In genomic region chr1:24828887-24829192, GRCh38 we compare ENCODE assay signal across 15 cellular contexts.
A peak's percentile ranks its signal among the peaks of the same experiment; 100 is the strongest.
DNase-seq lines count a peak whose midpoint lies in the region; ATAC-seq, FAIRE-seq and TF ChIP-seq lines count a peak whose summit lies in the region.
"Had no signal": no experiment of that assay in that cellular context is flagged by ENCODE, and none has a peak within 500 bp of the region (broad histone marks: within the 10 kb centered on the region; RNA-seq: fewer than 3 reads in every experiment).

No MANE protein-coding gene starts in this region.

- no peak overlapping the region for H3K4ac ChIP-seq in IMR-90 (ENCODE audit: low read depth, low read length)

- no peak overlapping the region for H2AFZ ChIP-seq in IMR-90 (replicated peaks; ENCODE audit: low read length, poor library complexity)

- no peak overlapping the region for H3K14ac ChIP-seq in IMR-90 (replicated peaks; ENCODE audit: low read depth, low read length)

- no peak for ATAC-seq in IMR-90 (ENCODE audit: low read depth)
- no peak for ATAC-seq in memory B cell (ENCODE audit: low read depth)
- ATAC-seq in stimulated activated naive CD8-positive, alpha-beta T cell treated with anti-CD3 and anti-CD28 coated beads, Interleukin-15, Interleukin-2, amounts not matched to agents 100 U/mL and 50 U/mL, for 24 hours, result no peak
- ATAC-seq in HG03354 (IDR thresholded peaks at IDR 0.05; ENCODE audit: poor library complexity, severe bottlenecking, unreplicated experiment), result no peak
- no peak for ATAC-seq in naive thymus-derived CD4-positive, alpha-beta T cell
- ATAC-seq: left cardiac atrium had no signal

- no peaks in the 10 kb centered on the region for H3K9me3 Mint-ChIP-seq in memory B cell
- H3K9me3 Mint-ChIP-seq in naive thymus-derived CD4-positive, alpha-beta T cell, result no peaks in the 10 kb centered on the region

- H3K18ac ChIP-seq in IMR-90 (ENCODE audit: low read depth, low read length), result no peak overlapping the region

- no TSS peak for BruUV-seq in IMR-90 (replicated peaks; lab: Mats Ljungman, UMichigan)

- H2BK120ac ChIP-seq in IMR-90 (ENCODE audit: low read depth, low read length), result no peak overlapping the region

- H3K4me1 ChIP-seq in BLaER1 (peaks cover 45% of the 10 kb centered on the region), IMR-90 (ENCODE audit: control insufficient read depth, insufficient read depth, low read length) (peaks cover 18% of the 10 kb centered on the region), small intestine (ENCODE audit: control insufficient read depth in 2 of 2, insufficient read depth in 1 of 2, low read depth in 1 of 2, low read length in 1 of 2) (no peaks in the 10 kb centered on the region)
- H3K4me1 ChIP-seq in naive thymus-derived CD4-positive, alpha-beta T cell (ENCODE audit: control insufficient read depth in 2 of 2, insufficient read depth in 2 of 2, low read length in 2 of 2), result no peaks in the 10 kb centered on the region

- peak overlapping the region; percentile 56; the same call in 1 of the 2 replicates for H3K23ac ChIP-seq in IMR-90 (ENCODE audit: low read depth, low read length)

- no peak overlapping the region for H3K4me3 Mint-ChIP-seq in memory B cell
- no peak overlapping the region for H3K4me3 Mint-ChIP-seq in naive thymus-derived CD4-positive, alpha-beta T cell

- peaks cover 11% of the 10 kb centered on the region for H3K9me1 ChIP-seq in IMR-90 (ENCODE audit: insufficient read depth, low read length)

- H3K4me3 ChIP-seq in BLaER1, result no peak overlapping the region
- H3K4me3 ChIP-seq in IMR-90 (ENCODE audit: insufficient read depth, low read depth, low read length), result no peak overlapping the region
- H3K4me3 ChIP-seq in naive thymus-derived CD4-positive, alpha-beta T cell (ENCODE audit: low read length), result no peak overlapping the region
- H3K4me3 ChIP-seq in small intestine (ENCODE audit: low read depth in 1 of 2, low read length in 2 of 2), result no peak overlapping the region

- H4K5ac ChIP-seq in IMR-90 (ENCODE audit: low read depth, low read length), result no peak overlapping the region

- TF ChIP-seq POLR2A in IMR-90 (IDR thresholded peaks at IDR 0.05; ENCODE audit: low read depth, low read length), result no peak

- H3K9me3 ChIP-seq in BLaER1 (no peaks in the 10 kb centered on the region), IMR-90 (ENCODE audit: control insufficient read depth, insufficient read depth, low read length) (no peaks in the 10 kb centered on the region), small intestine (ENCODE audit: control insufficient read depth, low read depth) (no peaks in the 10 kb centered on the region)
- H3K9me3 ChIP-seq in naive thymus-derived CD4-positive, alpha-beta T cell (ENCODE audit: control insufficient read depth in 2 of 3, low read length in 3 of 3), result no peaks in the 10 kb centered on the region

- H3K4me1 Mint-ChIP-seq in memory B cell, result peaks cover 31% of the 10 kb centered on the region
- peaks cover 0 to 7% (median 0%) of the 10 kb centered on the region in 7 donors for H3K4me1 Mint-ChIP-seq in naive thymus-derived CD4-positive, alpha-beta T cell

- H3K79me1 ChIP-seq in IMR-90 (ENCODE audit: low read depth in 1 of 2, low read length in 2 of 2), result peaks cover 0 to 39% of the 10 kb centered on the region in 2 experiments; a peak in 2 of 4 replicates

- dilution Hi-C loops in IMR-90 (cut with HindIII; ENCODE audit: low sequenced_read_pairs, unreplicated experiment), result no loop called here

- no peak overlapping the region for H4K91ac ChIP-seq in IMR-90 (ENCODE audit: insufficient read depth, low read depth, low read length)

- H3K27me3 Mint-ChIP-seq in memory B cell, result no peaks in the 10 kb centered on the region
- H3K27me3 Mint-ChIP-seq in naive thymus-derived CD4-positive, alpha-beta T cell, result peaks cover 0 to 5% (median 0%) of the 10 kb centered on the region in 5 donors

- POLR2A ChIA-PET in IMR-90 (lab: Charles Lee; ENCODE audit: unreplicated experiment), result no interaction called here
- POLR2A ChIA-PET in naive thymus-derived CD4-positive, alpha-beta T cell (lab: Charles Lee), result interaction anchor here (0.5 kb wide), 1 partner anchor 13 kb away, joined by 4 read pairs; no protein-coding TSS in a partner anchor

- H3K36me3 Mint-ChIP-seq in memory B cell, result peaks cover 3% of the 10 kb centered on the region
- H3K36me3 Mint-ChIP-seq in naive thymus-derived CD4-positive, alpha-beta T cell, result no peaks in the 10 kb centered on the region

- no peak overlapping the region for H3K56ac ChIP-seq in IMR-90 (ENCODE audit: extremely low read depth, insufficient read depth, low read length)

- H3K9ac ChIP-seq in BLaER1 (no peak overlapping the region), IMR-90 (ENCODE audit: low read depth, low read length) (no peak overlapping the region)

- no peak for DNase-seq in IMR-90
- peak; percentile 85 for DNase-seq in NCI-H748 (lab: John Stamatoyannopoulos, UW; ENCODE audit: unreplicated experiment)
- no peak for DNase-seq in memory B cell (ENCODE audit: low spot score in 2 of 2)
- no peak for DNase-seq in stimulated activated naive CD8-positive, alpha-beta T cell treated with anti-CD3 and anti-CD28 coated beads, Interleukin-15, Interleukin-2, amounts not matched to agents 100 U/mL and 50 U/mL, for 24 hours
- DNase-seq in naive thymus-derived CD4-positive, alpha-beta T cell, result no peak
- DNase-seq in small intestine, result no peak
- DNase-seq: amniotic stem cell; effector CD8-positive, alpha-beta T cell; KBM-7; left cardiac atrium; NCI-H526; SIG-M5 had no signal

- peaks cover 81% of the 10 kb centered on the region for H4K20me1 ChIP-seq in BLaER1
- H4K20me1 ChIP-seq in IMR-90 (ENCODE audit: insufficient read depth, low read length), result peaks cover 78% of the 10 kb centered on the region

- in situ Hi-C loops in IMR-90 (cut with MboI; ENCODE audit: low sequenced_read_pairs), result no loop called here

- no peak overlapping the region for H2BK20ac ChIP-seq in IMR-90 (ENCODE audit: low read depth, low read length)

- no peaks in the 10 kb centered on the region for H3K27me3 ChIP-seq in BLaER1
- no peaks in the 10 kb centered on the region for H3K27me3 ChIP-seq in IMR-90 (ENCODE audit: control insufficient read depth, insufficient read depth, low read length)
- no peaks in the 10 kb centered on the region for H3K27me3 ChIP-seq in naive thymus-derived CD4-positive, alpha-beta T cell (ENCODE audit: control insufficient read depth in 2 of 2, insufficient read depth in 2 of 2, low read length in 2 of 2)
- H3K27me3 ChIP-seq in small intestine (ENCODE audit: control insufficient read depth in 2 of 2, insufficient read depth in 2 of 2, low read length in 2 of 2), result no peaks in the 10 kb centered on the region

- H3K27ac Mint-ChIP-seq in memory B cell, result peak overlapping the region; percentile 50
- H3K27ac Mint-ChIP-seq in naive thymus-derived CD4-positive, alpha-beta T cell, result no peak overlapping the region

- TF ChIP-seq RAD21 in IMR-90 (IDR thresholded peaks at IDR 0.05; ENCODE audit: low read length), result no peak

- TF ChIP-seq CTCF in IMR-90 (conservative IDR thresholded peaks at IDR 0.05; ENCODE audit: low read depth, low read length), result no peak

- no peak overlapping the region for H3K27ac ChIP-seq in BLaER1
- H3K27ac ChIP-seq in IMR-90 (ENCODE audit: insufficient read depth, low read length), result no peak overlapping the region
- no peak overlapping the region for H3K27ac ChIP-seq in naive thymus-derived CD4-positive, alpha-beta T cell (ENCODE audit: low read depth, low read length)
- H3K27ac ChIP-seq in small intestine (ENCODE audit: low read depth in 1 of 2, low read length in 1 of 2), result no peak overlapping the region
- H3K27ac ChIP-seq: VCaP had no signal

- no CpG with 5 or more reads among the region's 2 CpGs for WGBS in IMR-90 (ENCODE audit: extremely low coverage in 2 of 2, insufficient read length in 1 of 2), 2 experiments
- WGBS in small intestine, 3 donors, result 62 to 71% (median 68%) methylated on average over 2 of the region's 2 CpGs

- no peak overlapping the region for H2AK5ac ChIP-seq in IMR-90 (ENCODE audit: low read depth, low read length)

- H3K36me3 ChIP-seq in BLaER1, result no peaks in the 10 kb centered on the region
- peaks cover 1% of the 10 kb centered on the region; the same call in 1 of the 2 replicates for H3K36me3 ChIP-seq in IMR-90 (ENCODE audit: control insufficient read depth, insufficient read depth, low read length)
- H3K36me3 ChIP-seq in naive thymus-derived CD4-positive, alpha-beta T cell (ENCODE audit: control insufficient read depth in 2 of 3, insufficient read depth in 3 of 3, low read length in 3 of 3), result no peaks in the 10 kb centered on the region
- no peaks in the 10 kb centered on the region for H3K36me3 ChIP-seq in small intestine (ENCODE audit: control insufficient read depth in 2 of 2, insufficient read depth in 2 of 2, low read length in 2 of 2)

- H2BK5ac ChIP-seq in IMR-90 (ENCODE audit: low read depth, low read length, poor library complexity, severe bottlenecking), result peak overlapping the region; percentile 81

- no peak overlapping the region for H4K8ac ChIP-seq in IMR-90 (ENCODE audit: low read depth in 2 of 2, low read length in 2 of 2)

- intact Hi-C loops in IMR-90 (cut with micrococcal nuclease), result loop anchor here (5.0 kb wide), 1 partner anchor 47 kb away; no protein-coding TSS in a partner anchor
- intact Hi-C loops in naive thymus-derived CD4-positive, alpha-beta T cell (cut with micrococcal nuclease), result no loop called here

- H3K4me2 ChIP-seq in BLaER1 (0 out of 2 replicates have a peak overlapping the region, but pooled peaks have one; percentile 3), IMR-90 (ENCODE audit: low read depth, low read length) (no peak overlapping the region; the same call in 1 of the 2 replicates)

- CTCF ChIA-PET in IMR-90 (lab: Yijun Ruan, JAX), result interaction anchor here (2.8 kb wide), 1 partner anchor 140 kb away, joined by 21 read pairs; no protein-coding TSS in a partner anchor
- CTCF ChIA-PET in naive thymus-derived CD4-positive, alpha-beta T cell (lab: Charles Lee), result interaction anchor here (10.1 kb wide), 1 partner anchor 140 kb away, joined by 170 read pairs; no protein-coding TSS in a partner anchor

- no peak for FAIRE-seq in small intestine (lab: Jason Lieb, UNC)

- H2AK9ac ChIP-seq in IMR-90 (replicated peaks; ENCODE audit: low read depth, low read length, poor library complexity), result no peak overlapping the region

- no peak overlapping the region for H2BK15ac ChIP-seq in IMR-90 (ENCODE audit: low read depth, low read length)

TF ChIP-seq in IMR-90, 13 proteins besides CTCF, POLR2A, EP300 and RAD21 (continues in another document):
- no peak for TF ChIP-seq RCOR1 (IDR thresholded peaks at IDR 0.05; ENCODE audit: insufficient replicate concordance, low read length)
- no peak for TF ChIP-seq MXI1 (IDR thresholded peaks at IDR 0.05; ENCODE audit: borderline replicate concordance, low read depth, low read length)
- no peak for TF ChIP-seq CHD1 (IDR thresholded peaks at IDR 0.05; ENCODE audit: low read depth, low read length)
- no peak for TF ChIP-seq RFX5 (IDR thresholded peaks at IDR 0.05; ENCODE audit: low read depth, low read length)
- TF ChIP-seq NFE2L2 (IDR thresholded peaks at IDR 0.05; ENCODE audit: low read depth, low read length), result no peak
- no peak for TF ChIP-seq MAZ (IDR thresholded peaks at IDR 0.05; ENCODE audit: borderline replicate concordance, low read depth, low read length)
- TF ChIP-seq FOS (IDR thresholded peaks at IDR 0.05; ENCODE audit: low read depth, low read length), result no peak
- no peak for TF ChIP-seq MAFK (IDR thresholded peaks at IDR 0.05; ENCODE audit: low read depth, low read length)
